ENCODE assay signal across 1 cellular context in the genomic region with DNA sequence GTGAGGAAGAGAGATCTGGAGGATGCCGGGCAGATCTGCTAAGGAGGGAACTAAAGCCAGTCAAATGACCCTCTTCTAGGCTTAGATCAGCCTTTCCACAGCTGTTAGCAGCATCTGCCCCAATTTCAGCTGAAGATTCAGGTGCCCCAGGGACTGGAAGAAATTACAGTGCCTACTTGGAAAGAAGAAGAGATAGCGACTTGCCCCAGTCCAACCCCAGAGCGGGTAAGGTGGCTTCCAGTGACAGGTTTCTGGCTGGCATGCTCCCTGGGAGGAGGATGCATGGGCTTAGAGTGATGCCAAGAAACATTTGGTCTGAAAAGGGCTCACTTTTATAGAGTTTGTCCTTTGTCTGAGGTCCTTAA.
TF ChIP-seq lines count a peak whose summit lies in the region.

No MANE protein-coding gene starts in this region.

TF ChIP-seq in liver, 16 proteins besides CTCF, POLR2A, EP300 and RAD21 (continued from another document):
- TF ChIP-seq, protein P1, sequence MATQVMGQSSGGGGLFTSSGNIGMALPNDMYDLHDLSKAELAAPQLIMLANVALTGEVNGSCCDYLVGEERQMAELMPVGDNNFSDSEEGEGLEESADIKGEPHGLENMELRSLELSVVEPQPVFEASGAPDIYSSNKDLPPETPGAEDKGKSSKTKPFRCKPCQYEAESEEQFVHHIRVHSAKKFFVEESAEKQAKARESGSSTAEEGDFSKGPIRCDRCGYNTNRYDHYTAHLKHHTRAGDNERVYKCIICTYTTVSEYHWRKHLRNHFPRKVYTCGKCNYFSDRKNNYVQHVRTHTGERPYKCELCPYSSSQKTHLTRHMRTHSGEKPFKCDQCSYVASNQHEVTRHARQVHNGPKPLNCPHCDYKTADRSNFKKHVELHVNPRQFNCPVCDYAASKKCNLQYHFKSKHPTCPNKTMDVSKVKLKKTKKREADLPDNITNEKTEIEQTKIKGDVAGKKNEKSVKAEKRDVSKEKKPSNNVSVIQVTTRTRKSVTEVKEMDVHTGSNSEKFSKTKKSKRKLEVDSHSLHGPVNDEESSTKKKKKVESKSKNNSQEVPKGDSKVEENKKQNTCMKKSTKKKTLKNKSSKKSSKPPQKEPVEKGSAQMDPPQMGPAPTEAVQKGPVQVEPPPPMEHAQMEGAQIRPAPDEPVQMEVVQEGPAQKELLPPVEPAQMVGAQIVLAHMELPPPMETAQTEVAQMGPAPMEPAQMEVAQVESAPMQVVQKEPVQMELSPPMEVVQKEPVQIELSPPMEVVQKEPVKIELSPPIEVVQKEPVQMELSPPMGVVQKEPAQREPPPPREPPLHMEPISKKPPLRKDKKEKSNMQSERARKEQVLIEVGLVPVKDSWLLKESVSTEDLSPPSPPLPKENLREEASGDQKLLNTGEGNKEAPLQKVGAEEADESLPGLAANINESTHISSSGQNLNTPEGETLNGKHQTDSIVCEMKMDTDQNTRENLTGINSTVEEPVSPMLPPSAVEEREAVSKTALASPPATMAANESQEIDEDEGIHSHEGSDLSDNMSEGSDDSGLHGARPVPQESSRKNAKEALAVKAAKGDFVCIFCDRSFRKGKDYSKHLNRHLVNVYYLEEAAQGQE (IDR thresholded peaks at IDR 0.05) = no peak
- no peak for TF ChIP-seq SP1 (IDR thresholded peaks at IDR 0.05)
